Comparison of ENCODE assay signal across 8 cellular contexts in the genomic region with DNA sequence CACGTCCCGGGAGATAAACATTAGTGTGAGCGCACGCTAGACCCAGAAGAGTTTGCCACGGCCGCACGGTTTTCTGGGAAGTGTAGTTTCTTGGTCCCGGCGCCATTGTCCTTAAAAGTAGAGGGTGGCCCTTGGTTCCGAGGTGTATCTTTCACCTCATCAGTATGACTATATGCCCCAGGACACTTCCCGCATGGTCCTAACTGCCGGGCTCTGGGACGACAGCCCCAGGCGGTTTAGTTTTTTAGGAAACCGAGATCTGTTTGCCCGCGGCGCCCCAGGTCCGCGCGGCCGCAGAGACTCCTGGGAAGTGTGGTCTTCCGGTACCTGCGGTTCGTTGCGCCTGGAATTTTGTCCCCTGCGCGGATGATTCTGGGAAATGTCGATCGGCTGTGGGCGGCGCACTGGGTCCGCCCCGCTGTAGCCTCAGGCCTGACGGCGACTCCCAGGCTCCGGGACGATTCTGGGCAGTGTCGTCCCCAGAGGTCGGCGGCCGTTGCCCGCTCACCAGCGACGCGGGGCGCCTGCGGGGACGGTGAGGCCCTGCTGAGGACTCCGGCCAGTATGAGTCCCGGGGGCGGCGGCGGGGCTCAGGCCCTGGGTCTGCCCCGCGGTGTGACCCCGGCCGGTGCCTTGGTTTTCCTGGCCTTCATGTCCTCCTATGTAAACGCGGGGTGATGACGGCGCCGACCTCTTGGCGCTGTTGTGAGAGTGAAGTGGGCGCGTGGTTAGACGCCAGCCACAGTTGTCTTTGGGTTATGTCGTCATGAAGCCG. TPM values are rescaled to one million over a fixed set of nuclear protein-coding genes. Genes with fewer than 3 reads are reported as not detected.
A peak's percentile ranks its signal among the peaks of the same experiment; 100 is the strongest.
DNase-seq lines count a peak whose midpoint lies in the region; ATAC-seq and TF ChIP-seq lines count a peak whose summit lies in the region.

TSS of gene ZNF181 (plus strand) at position 418 of the 775 bp plus-strand sequence. CDS start 795 bp downstream, outside the sequence.

- H3K4me2 ChIP-seq in BLaER1 treated with 17β-estradiol and CSF1 and Interleukin-3, amounts not matched to agents 10 nM and 100 nM, result peak within 1 kb of the TSS; percentile 92 to 100 (median 97)

- peak; percentile 82 for TF ChIP-seq POLR2A in right lobe of liver (IDR thresholded peaks at IDR 0.05)

- no peaks in the 10 kb centered on the region for H4K20me1 ChIP-seq in BLaER1 treated with 17β-estradiol and CSF1 and Interleukin-3, amounts not matched to agents 10 nM and 100 nM

- peak within 1 kb of the TSS; percentile 88 to 99 (median 93) for H3K27ac ChIP-seq in BLaER1 treated with 17β-estradiol and CSF1 and Interleukin-3, amounts not matched to agents 10 nM and 100 nM
- peak within 1 kb of the TSS; percentile 95 to 98 (median 98) for H3K27ac ChIP-seq in right lobe of liver

- peak within 1 kb of the TSS; percentile 86 to 98 (median 94) for H3K9ac ChIP-seq in BLaER1 treated with 17β-estradiol and CSF1 and Interleukin-3, amounts not matched to agents 10 nM and 100 nM

- peaks cover 27 to 42% (median 36%) of the 10 kb centered on the region in 11 experiments for H3K36me3 ChIP-seq in BLaER1 treated with 17β-estradiol and CSF1 and Interleukin-3, amounts not matched to agents 10 nM and 100 nM
- H3K36me3 ChIP-seq in right lobe of liver, result peaks cover 0 to 7% (median 2%) of the 10 kb centered on the region in 4 donors

- peak within 1 kb of the TSS; percentile 72 to 85 (median 78) for H3K4me3 ChIP-seq in BLaER1 treated with 17β-estradiol and CSF1 and Interleukin-3, amounts not matched to agents 10 nM and 100 nM
- peak within 1 kb of the TSS; percentile 81 to 88 (median 85) for H3K4me3 ChIP-seq in right lobe of liver

- ATAC-seq in GM19328 (IDR thresholded peaks at IDR 0.05; ENCODE audit: unreplicated experiment) (peak; percentile 78), HG03469 (IDR thresholded peaks at IDR 0.05; ENCODE audit: unreplicated experiment) (peak; percentile 61), right lobe of liver (peak; percentile 92 to 93 (median 92))

- H3K9me3 ChIP-seq in BLaER1 treated with 17β-estradiol and CSF1 and Interleukin-3, amounts not matched to agents 10 nM and 100 nM (replicated peaks in 1 of 11), result peaks cover 17 to 45% (median 35%) of the 10 kb centered on the region in 11 experiments
- peaks cover 0 to 13% (median 0%) of the 10 kb centered on the region in 4 donors for H3K9me3 ChIP-seq in right lobe of liver

- 0% methylated on average over 24 of the region's 69 CpGs for WGBS in right lobe of liver (ENCODE audit: insufficient coverage, low coverage, low lambda C conversion rate, missing lambda C conversion rate)

- H3K27me3 ChIP-seq in BLaER1 treated with 17β-estradiol and CSF1 and Interleukin-3, amounts not matched to agents 10 nM and 100 nM, result no peaks in the 10 kb centered on the region
- no peaks in the 10 kb centered on the region for H3K27me3 ChIP-seq in right lobe of liver

- intact Hi-C loops in right lobe of liver (cut with DNase I), result no loop called here

- peak in 1 of 4 donors; percentile 3 for TF ChIP-seq CTCF in right lobe of liver (IDR thresholded peaks at IDR 0.05)

- peaks cover 21 to 35% (median 30%) of the 10 kb centered on the region in 10 experiments for H3K4me1 ChIP-seq in BLaER1 treated with 17β-estradiol and CSF1 and Interleukin-3, amounts not matched to agents 10 nM and 100 nM
- peaks cover 0 to 14% (median 0%) of the 10 kb centered on the region in 4 donors for H3K4me1 ChIP-seq in right lobe of liver

- DNase-seq in NCI-H526 (lab: John Stamatoyannopoulos, UW) (peak; percentile 93 to 97), dermis blood vessel endothelial cell (peak; percentile 92), right lobe of liver (peak; percentile 90 to 94 (median 93))
- DNase-seq in activated CD4-positive, alpha-beta T cell treated with anti-CD3 and anti-CD28 coated beads, Interleukin-2, amount 50 U/mL, for 24 hours (ENCODE audit: low read depth in 1 of 2, low spot score in 1 of 2), result peak; percentile 65 to 82
- peak; percentile 85 for DNase-seq in stimulated activated CD4-positive, alpha-beta T cell treated with anti-CD3 and anti-CD28 coated beads, Interleukin-4, amount 100 ng/mL, for 24 hours

RNA-seq across cellular contexts. Expression of gene ZNF181, which starts in this region (rescaled TPM):
- total RNA-seq in dermis blood vessel endothelial cell, result 16.7 and 17.2 TPM in 2 replicates
- total RNA-seq in right lobe of liver, result 10 to 100 TPM in 1 of 6 experiments, 1 to 10 TPM in 5; 5.3 to 10.1 (median 8.0) TPM

Comparison
In these comparisons a context has a peak if more than half of its experiments do, and no peak if none do; other contexts are left out.
1. Peak in every context shown above with its lines: DNase-seq, ATAC-seq, H3K4me3 ChIP-seq and H3K27ac ChIP-seq.